18 cellular contexts compared by ENCODE assay signal in the genomic region with DNA sequence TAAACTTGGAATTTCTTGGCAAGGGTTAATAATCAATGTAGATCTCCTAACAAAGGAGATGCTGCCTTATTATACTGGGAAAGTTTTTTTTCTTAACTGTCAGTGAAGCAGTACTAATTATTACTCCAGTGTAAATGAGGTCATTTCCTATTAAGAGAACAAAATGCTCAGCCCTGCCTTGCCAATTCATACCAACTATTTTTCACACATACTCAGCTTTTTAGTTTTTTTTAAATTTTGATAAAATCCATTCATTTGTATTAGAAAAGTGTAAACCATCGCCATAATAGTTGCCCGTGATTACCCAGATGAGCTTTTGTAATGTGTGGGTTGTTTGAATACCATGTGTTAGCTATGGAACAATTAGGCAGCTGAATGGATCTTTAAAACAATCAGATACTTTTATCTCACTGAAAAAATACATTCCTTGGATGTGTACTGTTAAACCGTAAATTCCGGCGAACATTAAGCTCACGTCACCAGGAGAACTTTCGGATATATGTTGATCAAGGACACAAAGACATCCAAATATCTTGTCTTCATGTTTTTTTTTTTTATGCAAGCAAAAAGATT.
DNase-seq lines count a peak whose midpoint lies in the region; TF ChIP-seq lines count a peak whose summit lies in the region.
"Had no signal": no experiment of that assay in that cellular context is flagged by ENCODE, and none has a peak within 500 bp of the region (broad histone marks: within the 10 kb centered on the region; RNA-seq: fewer than 3 reads in every experiment).

No MANE protein-coding gene starts in this region.

- H3K4me1 ChIP-seq in Karpas-422 (ENCODE audit: low read length), result peaks cover 42% of the 10 kb centered on the region

- TF ChIP-seq CTCF in neural crest cell (conservative IDR thresholded peaks at IDR 0.05), result no peak

- peaks cover 9% of the 10 kb centered on the region for H3K36me3 Mint-ChIP-seq in neural crest cell (ENCODE audit: low read depth)

- H3K4me2 ChIP-seq in Karpas-422 (ENCODE audit: low read depth, low read length, poor library complexity, severe bottlenecking), result peak overlapping the region; percentile 33

- H3K9me3 ChIP-seq in Karpas-422 (ENCODE audit: low read length) (peaks cover 14% of the 10 kb centered on the region), MG63 (peaks cover 4% of the 10 kb centered on the region; the same call in 1 of the 2 replicates)

- peaks cover 8% of the 10 kb centered on the region; the same call in 1 of the 2 replicates for H3K36me3 ChIP-seq in Karpas-422 (ENCODE audit: insufficient read depth, low read length)
- H3K36me3 ChIP-seq in MG63, result no peaks in the 10 kb centered on the region

- no peak overlapping the region for H3K9ac ChIP-seq in Karpas-422 (ENCODE audit: low read length)

- H2AFZ ChIP-seq in Karpas-422 (ENCODE audit: low read length), result no peak overlapping the region

- H4K20me1 ChIP-seq in Karpas-422 (ENCODE audit: insufficient read depth, low read depth, low read length), result no peaks in the 10 kb centered on the region

- H3K4me1 Mint-ChIP-seq in neural crest cell, result peaks cover 34% of the 10 kb centered on the region
- H3K4me1 Mint-ChIP-seq: B cell had no signal

- peaks cover 9% of the 10 kb centered on the region for H3K9me3 Mint-ChIP-seq in neural crest cell

- H3K27me3 ChIP-seq in Karpas-422 (ENCODE audit: low read length) (peaks cover 6% of the 10 kb centered on the region; the same call in 1 of the 2 replicates), MG63 (peaks cover 5% of the 10 kb centered on the region)

- no peak overlapping the region for H3K27ac ChIP-seq in Karpas-422 (ENCODE audit: low read length)

- H3K9me2 ChIP-seq in Karpas-422 (replicated peaks; ENCODE audit: insufficient read depth, low read length), result no peaks in the 10 kb centered on the region

- H3K4me3 ChIP-seq in Karpas-422 (ENCODE audit: low read length) (no peak overlapping the region), MG63 (no peak overlapping the region)
- H3K4me3 ChIP-seq: HAP-1 had no signal

- H3K79me2 ChIP-seq in Karpas-422 (ENCODE audit: low read length), result no peaks in the 10 kb centered on the region

- H3K4me3 Mint-ChIP-seq in neural crest cell, result no peak overlapping the region
- H3K4me3 Mint-ChIP-seq: B cell; CD4-positive, alpha-beta T cell; HFFc6 had no signal

- H3K27me3 Mint-ChIP-seq in neural crest cell (ENCODE audit: low read depth), result no peaks in the 10 kb centered on the region
- H3K27me3 Mint-ChIP-seq: B cell had no signal

- H3K27ac Mint-ChIP-seq in neural crest cell (ENCODE audit: unreplicated experiment), result peak overlapping the region; percentile 35
- H3K27ac Mint-ChIP-seq: B cell; CD4-positive, alpha-beta T cell; HFFc6 had no signal

- DNase-seq in NCI-H446 treated with DMSO at 0.1 percent for 48 hours (lab: John Stamatoyannopoulos, UW), result peak; percentile 20
- no peak for DNase-seq in NCI-H446 (lab: John Stamatoyannopoulos, UW)
- no peak for DNase-seq in Karpas-422
- no peak for DNase-seq in neural crest cell (ENCODE audit: low read depth, low spot score)
- no peak for DNase-seq in AG20443 (ENCODE audit: low spot score)
- DNase-seq in SW 1271 (lab: John Stamatoyannopoulos, UW), result no peak
- no peak for DNase-seq in MG63
- DNase-seq: 8988T; ACHN; C1 segment of cervical spinal cord; CD4-positive, alpha-beta T cell; DMS153; DMS79 treated with DMSO at 0.1 percent for 48 hours; EL; GOT3; HFFc6 had no signal
